Comparison of ENCODE assay signal across 28 cellular contexts in the genomic region with DNA sequence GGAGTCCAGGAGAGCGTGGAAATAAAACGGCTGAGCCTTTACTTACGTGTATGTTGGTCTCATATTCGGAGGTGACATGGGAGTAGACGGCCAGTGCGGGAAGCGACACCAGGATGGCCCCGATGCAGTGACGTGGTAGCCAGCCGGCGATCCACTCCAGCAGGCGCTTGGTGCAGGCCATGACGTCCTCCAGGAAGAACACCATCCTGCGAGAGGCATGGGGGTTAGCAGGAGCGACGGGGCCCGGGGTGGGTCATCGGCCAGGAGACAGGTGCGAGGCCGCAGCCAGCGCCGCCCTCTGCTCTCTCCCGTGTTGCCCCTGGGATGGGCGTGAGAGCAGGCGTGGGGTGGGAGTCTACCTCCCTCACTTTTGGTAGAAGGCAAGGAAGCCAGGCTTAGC.
DNase-seq lines count a peak whose midpoint lies in the region; ATAC-seq, FAIRE-seq and TF ChIP-seq lines count a peak whose summit lies in the region.
"Had no signal": no experiment of that assay in that cellular context is flagged by ENCODE, and none has a peak within 500 bp of the region (broad histone marks: within the 10 kb centered on the region; RNA-seq: fewer than 3 reads in every experiment).

No MANE protein-coding gene starts in this region.

- H3K9me3 Mint-ChIP-seq in nephron: no peaks in the 10 kb centered on the region
- H3K9me3 Mint-ChIP-seq in T-helper 2 cell treated with Interferon-gamma antibody and Interleukin-4, amounts not matched to agents 5 μg/mL and 100 μg/mL, for 36 hours: no peaks in the 10 kb centered on the region
- H3K9me3 Mint-ChIP-seq: CD14-positive monocyte; CD4-positive, alpha-beta memory T cell; CD8-positive, alpha-beta memory T cell had no signal

- ATAC-seq in Right ventricle myocardium superior (ENCODE audit: poor library complexity) (no peak), HG03095 (IDR thresholded peaks at IDR 0.05; ENCODE audit: unreplicated experiment) (no peak)
- ATAC-seq: GM12878 had no signal

- no peak overlapping the region for H3K4me3 Mint-ChIP-seq in nephron
- H3K4me3 Mint-ChIP-seq in T-helper 2 cell treated with Interferon-gamma antibody and Interleukin-4, amounts not matched to agents 5 μg/mL and 100 μg/mL, for 36 hours: no peak overlapping the region
- H3K4me3 Mint-ChIP-seq: CD14-positive monocyte; CD4-positive, alpha-beta memory T cell; CD4-positive, CD25-positive, alpha-beta regulatory T cell had no signal

- H3K36me3 ChIP-seq in kidney (ENCODE audit: control insufficient read depth in 1 of 2, insufficient read depth in 2 of 2, low read length in 2 of 2): peaks cover 10 to 15% of the 10 kb centered on the region in 2 donors

- FAIRE-seq in kidney (lab: Jason Lieb, UNC): no peak
- FAIRE-seq: A204.1, GM12878, GM12892, GM18507 had no signal

- peak; percentile 33 for DNase-seq in Right ventricle myocardium superior
- DNase-seq in cardiac septum (ENCODE audit: low spot score): no peak
- peak; percentile 64 for DNase-seq in kidney
- DNase-seq in T-helper 2 cell treated with Interferon-gamma antibody and Interleukin-4, amounts not matched to agents 5 μg/mL and 100 μg/mL, for 36 hours (ENCODE audit: low spot score): no peak
- no peak for DNase-seq in NCI-H1105 treated with DMSO at 0.1 percent for 48 hours (lab: John Stamatoyannopoulos, UW)
- DNase-seq: 8988T; ACHN; BE2C; C1 segment of cervical spinal cord; CD4-positive, alpha-beta memory T cell; CD4-positive, CD25-positive, alpha-beta regulatory T cell; COR-L47; DMS 273 treated with DMSO at 0.1 percent for 48 hours; DMS153; DMS53; DMS79; DND-41; EL; GDM1 had no signal

- H3K9ac ChIP-seq in kidney (ENCODE audit: low read length in 2 of 2): no peak overlapping the region
- H3K9ac ChIP-seq: BLaER1 had no signal

- TF ChIP-seq CTCF in kidney (IDR thresholded peaks at IDR 0.05; ENCODE audit: borderline replicate concordance, extremely low read depth, insufficient read depth): no peak
- TF ChIP-seq CTCF in nephron (IDR thresholded peaks at IDR 0.05; ENCODE audit: unreplicated experiment in 3 of 3): no peak

- peaks cover 28% of the 10 kb centered on the region for H3K4me1 Mint-ChIP-seq in nephron
- no peaks in the 10 kb centered on the region for H3K4me1 Mint-ChIP-seq in T-helper 2 cell treated with Interferon-gamma antibody and Interleukin-4, amounts not matched to agents 5 μg/mL and 100 μg/mL, for 36 hours (ENCODE audit: low read depth)

- intact Hi-C loops in Right ventricle myocardium superior (cut with DNase I) (loop anchor here (10.0 kb wide), 1 partner anchor 196 kb away; no protein-coding TSS in a partner anchor), cardiac septum (cut with DNase I) (no loop called here), kidney (cut with DNase I) (no loop called here)

- H3K27ac ChIP-seq in kidney (ENCODE audit: low read depth in 2 of 2, low read length in 2 of 2): no peak overlapping the region
- H3K27ac ChIP-seq: BLaER1 had no signal

- H3K36me3 Mint-ChIP-seq in nephron (ENCODE audit: low read depth): peaks cover 4% of the 10 kb centered on the region
- H3K36me3 Mint-ChIP-seq in T-helper 2 cell treated with Interferon-gamma antibody and Interleukin-4, amounts not matched to agents 5 μg/mL and 100 μg/mL, for 36 hours (ENCODE audit: low read depth): peaks cover 2% of the 10 kb centered on the region

- H3K27me3 Mint-ChIP-seq in nephron (ENCODE audit: low read depth): peaks cover 7% of the 10 kb centered on the region
- H3K27me3 Mint-ChIP-seq in T-helper 2 cell treated with Interferon-gamma antibody and Interleukin-4, amounts not matched to agents 5 μg/mL and 100 μg/mL, for 36 hours (ENCODE audit: low read depth): no peaks in the 10 kb centered on the region
- H3K27me3 Mint-ChIP-seq: CD4-positive, alpha-beta memory T cell had no signal

- H3K4me3 ChIP-seq in kidney (ENCODE audit: low read length in 2 of 2): no peak overlapping the region
- H3K4me3 ChIP-seq: BLaER1, GM12878 had no signal

- H3K4me1 ChIP-seq in kidney (ENCODE audit: control insufficient read depth in 1 of 2, insufficient read depth in 1 of 2, low read depth in 1 of 2, low read length in 2 of 2): no peaks in the 10 kb centered on the region

- H3K27ac Mint-ChIP-seq in nephron: peak overlapping the region in 2 of 3 experiments; percentile 27 to 74
- no peak overlapping the region for H3K27ac Mint-ChIP-seq in T-helper 2 cell treated with Interferon-gamma antibody and Interleukin-4, amounts not matched to agents 5 μg/mL and 100 μg/mL, for 36 hours
- H3K27ac Mint-ChIP-seq: CD14-positive monocyte; CD4-positive, alpha-beta memory T cell; CD4-positive, CD25-positive, alpha-beta regulatory T cell had no signal

- H3K9me3 ChIP-seq in kidney (ENCODE audit: control insufficient read depth in 1 of 2, low read length in 2 of 2): no peaks in the 10 kb centered on the region
- H3K9me3 ChIP-seq: BE2C, BLaER1 had no signal

Comparison
In these comparisons a context has a peak if more than half of its experiments do, and no peak if none do; other contexts are left out.
1. DNase-seq: peak in Right ventricle myocardium superior (single experiment) and kidney (single experiment); none in cardiac septum (single experiment), T-helper 2 cell treated with Interferon-gamma antibody and Interleukin-4, amounts not matched to agents 5 μg/mL and 100 μg/mL, for 36 hours (single experiment) and NCI-H1105 treated with DMSO at 0.1 percent for 48 hours (single experiment).